Comparison of ENCODE assay signal across 1 cellular context in genomic region chr7:2032876-2033407, GRCh38.
TF ChIP-seq lines count a peak whose summit lies in the region.

No MANE protein-coding gene starts in this region.

TF ChIP-seq in WTC11, 78 proteins besides CTCF, POLR2A, EP300 and RAD21 (continued from another document):
- TF ChIP-seq, protein P1, sequence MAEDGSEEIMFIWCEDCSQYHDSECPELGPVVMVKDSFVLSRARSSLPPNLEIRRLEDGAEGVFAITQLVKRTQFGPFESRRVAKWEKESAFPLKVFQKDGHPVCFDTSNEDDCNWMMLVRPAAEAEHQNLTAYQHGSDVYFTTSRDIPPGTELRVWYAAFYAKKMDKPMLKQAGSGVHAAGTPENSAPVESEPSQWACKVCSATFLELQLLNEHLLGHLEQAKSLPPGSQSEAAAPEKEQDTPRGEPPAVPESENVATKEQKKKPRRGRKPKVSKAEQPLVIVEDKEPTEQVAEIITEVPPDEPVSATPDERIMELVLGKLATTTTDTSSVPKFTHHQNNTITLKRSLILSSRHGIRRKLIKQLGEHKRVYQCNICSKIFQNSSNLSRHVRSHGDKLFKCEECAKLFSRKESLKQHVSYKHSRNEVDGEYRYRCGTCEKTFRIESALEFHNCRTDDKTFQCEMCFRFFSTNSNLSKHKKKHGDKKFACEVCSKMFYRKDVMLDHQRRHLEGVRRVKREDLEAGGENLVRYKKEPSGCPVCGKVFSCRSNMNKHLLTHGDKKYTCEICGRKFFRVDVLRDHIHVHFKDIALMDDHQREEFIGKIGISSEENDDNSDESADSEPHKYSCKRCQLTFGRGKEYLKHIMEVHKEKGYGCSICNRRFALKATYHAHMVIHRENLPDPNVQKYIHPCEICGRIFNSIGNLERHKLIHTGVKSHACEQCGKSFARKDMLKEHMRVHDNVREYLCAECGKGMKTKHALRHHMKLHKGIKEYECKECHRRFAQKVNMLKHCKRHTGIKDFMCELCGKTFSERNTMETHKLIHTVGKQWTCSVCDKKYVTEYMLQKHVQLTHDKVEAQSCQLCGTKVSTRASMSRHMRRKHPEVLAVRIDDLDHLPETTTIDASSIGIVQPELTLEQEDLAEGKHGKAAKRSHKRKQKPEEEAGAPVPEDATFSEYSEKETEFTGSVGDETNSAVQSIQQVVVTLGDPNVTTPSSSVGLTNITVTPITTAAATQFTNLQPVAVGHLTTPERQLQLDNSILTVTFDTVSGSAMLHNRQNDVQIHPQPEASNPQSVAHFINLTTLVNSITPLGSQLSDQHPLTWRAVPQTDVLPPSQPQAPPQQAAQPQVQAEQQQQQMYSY (CRISPR knock-in tag; IDR thresholded peaks at IDR 0.05): no peak
- no peak for TF ChIP-seq STAT6 (CRISPR knock-in tag; conservative IDR thresholded peaks at IDR 0.05; ENCODE audit: low read depth)
TF ChIP-seq in WTC11: peak in this region for 0.
